Comparison of ENCODE assay signal across 2 cellular contexts in genomic region chr7:55992346-55992745, GRCh38.
TF ChIP-seq lines count a peak whose summit lies in the region.

No MANE protein-coding gene starts in this region.

TF ChIP-seq in SK-N-SH treated with all-trans-retinoic acid at 6 μM for 48 hours, 23 proteins besides CTCF, POLR2A, EP300 and RAD21:
- TF ChIP-seq, protein P1, sequence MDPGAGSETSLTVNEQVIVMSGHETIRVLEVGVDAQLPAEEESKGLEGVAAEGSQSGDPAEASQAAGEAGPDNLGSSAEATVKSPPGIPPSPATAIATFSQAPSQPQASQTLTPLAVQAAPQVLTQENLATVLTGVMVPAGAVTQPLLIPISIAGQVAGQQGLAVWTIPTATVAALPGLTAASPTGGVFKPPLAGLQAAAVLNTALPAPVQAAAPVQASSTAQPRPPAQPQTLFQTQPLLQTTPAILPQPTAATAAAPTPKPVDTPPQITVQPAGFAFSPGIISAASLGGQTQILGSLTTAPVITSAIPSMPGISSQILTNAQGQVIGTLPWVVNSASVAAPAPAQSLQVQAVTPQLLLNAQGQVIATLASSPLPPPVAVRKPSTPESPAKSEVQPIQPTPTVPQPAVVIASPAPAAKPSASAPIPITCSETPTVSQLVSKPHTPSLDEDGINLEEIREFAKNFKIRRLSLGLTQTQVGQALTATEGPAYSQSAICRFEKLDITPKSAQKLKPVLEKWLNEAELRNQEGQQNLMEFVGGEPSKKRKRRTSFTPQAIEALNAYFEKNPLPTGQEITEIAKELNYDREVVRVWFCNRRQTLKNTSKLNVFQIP (CRISPR knock-in tag; IDR thresholded peaks at IDR 0.05; ENCODE audit: borderline replicate concordance, low read depth) = no peak
- TF ChIP-seq OSR1 (CRISPR knock-in tag; IDR thresholded peaks at IDR 0.05) = no peak
- no peak for TF ChIP-seq PPARA (CRISPR knock-in tag; IDR thresholded peaks at IDR 0.05; ENCODE audit: borderline replicate concordance)
- no peak for TF ChIP-seq SNAI2 (CRISPR knock-in tag; IDR thresholded peaks at IDR 0.05)
- TF ChIP-seq ZNF70 (CRISPR knock-in tag; IDR thresholded peaks at IDR 0.05) = no peak
- TF ChIP-seq, protein P2, sequence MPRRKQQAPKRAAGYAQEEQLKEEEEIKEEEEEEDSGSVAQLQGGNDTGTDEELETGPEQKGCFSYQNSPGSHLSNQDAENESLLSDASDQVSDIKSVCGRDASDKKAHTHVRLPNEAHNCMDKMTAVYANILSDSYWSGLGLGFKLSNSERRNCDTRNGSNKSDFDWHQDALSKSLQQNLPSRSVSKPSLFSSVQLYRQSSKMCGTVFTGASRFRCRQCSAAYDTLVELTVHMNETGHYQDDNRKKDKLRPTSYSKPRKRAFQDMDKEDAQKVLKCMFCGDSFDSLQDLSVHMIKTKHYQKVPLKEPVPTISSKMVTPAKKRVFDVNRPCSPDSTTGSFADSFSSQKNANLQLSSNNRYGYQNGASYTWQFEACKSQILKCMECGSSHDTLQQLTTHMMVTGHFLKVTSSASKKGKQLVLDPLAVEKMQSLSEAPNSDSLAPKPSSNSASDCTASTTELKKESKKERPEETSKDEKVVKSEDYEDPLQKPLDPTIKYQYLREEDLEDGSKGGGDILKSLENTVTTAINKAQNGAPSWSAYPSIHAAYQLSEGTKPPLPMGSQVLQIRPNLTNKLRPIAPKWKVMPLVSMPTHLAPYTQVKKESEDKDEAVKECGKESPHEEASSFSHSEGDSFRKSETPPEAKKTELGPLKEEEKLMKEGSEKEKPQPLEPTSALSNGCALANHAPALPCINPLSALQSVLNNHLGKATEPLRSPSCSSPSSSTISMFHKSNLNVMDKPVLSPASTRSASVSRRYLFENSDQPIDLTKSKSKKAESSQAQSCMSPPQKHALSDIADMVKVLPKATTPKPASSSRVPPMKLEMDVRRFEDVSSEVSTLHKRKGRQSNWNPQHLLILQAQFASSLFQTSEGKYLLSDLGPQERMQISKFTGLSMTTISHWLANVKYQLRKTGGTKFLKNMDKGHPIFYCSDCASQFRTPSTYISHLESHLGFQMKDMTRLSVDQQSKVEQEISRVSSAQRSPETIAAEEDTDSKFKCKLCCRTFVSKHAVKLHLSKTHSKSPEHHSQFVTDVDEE (CRISPR knock-in tag; IDR thresholded peaks at IDR 0.05) = no peak
- TF ChIP-seq GLIS3 (CRISPR knock-in tag; IDR thresholded peaks at IDR 0.05) = no peak

TF ChIP-seq in endothelial cell of umbilical vein, 7 proteins besides CTCF, POLR2A, EP300 and RAD21:
- TF ChIP-seq EZH2 (IDR thresholded peaks at IDR 0.05; ENCODE audit: borderline replicate concordance, low read depth, low read length, severe bottlenecking) = no peak
- TF ChIP-seq, protein P3, sequence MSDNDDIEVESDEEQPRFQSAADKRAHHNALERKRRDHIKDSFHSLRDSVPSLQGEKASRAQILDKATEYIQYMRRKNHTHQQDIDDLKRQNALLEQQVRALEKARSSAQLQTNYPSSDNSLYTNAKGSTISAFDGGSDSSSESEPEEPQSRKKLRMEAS (IDR thresholded peaks at IDR 0.05; ENCODE audit: insufficient read depth, insufficient read length) = no peak
- TF ChIP-seq JUN (IDR thresholded peaks at IDR 0.05; ENCODE audit: borderline replicate concordance, insufficient read depth, insufficient read length, low read depth) = no peak
- TF ChIP-seq MYC (IDR thresholded peaks at IDR 0.05; ENCODE audit: low read depth, low read length) = no peak
- peak; percentile 20 for TF ChIP-seq FOS (IDR thresholded peaks at IDR 0.05; ENCODE audit: borderline replicate concordance, insufficient read depth, low read length)
- TF ChIP-seq POLR2AphosphoS5 (IDR thresholded peaks at IDR 0.05; ENCODE audit: insufficient read depth, low read depth, low read length) = no peak
- TF ChIP-seq GATA2 (IDR thresholded peaks at IDR 0.05; ENCODE audit: insufficient read depth, insufficient read length, low read depth, low read length) = peak; percentile 85
